9 cellular contexts compared by ENCODE assay signal in the genomic region with DNA sequence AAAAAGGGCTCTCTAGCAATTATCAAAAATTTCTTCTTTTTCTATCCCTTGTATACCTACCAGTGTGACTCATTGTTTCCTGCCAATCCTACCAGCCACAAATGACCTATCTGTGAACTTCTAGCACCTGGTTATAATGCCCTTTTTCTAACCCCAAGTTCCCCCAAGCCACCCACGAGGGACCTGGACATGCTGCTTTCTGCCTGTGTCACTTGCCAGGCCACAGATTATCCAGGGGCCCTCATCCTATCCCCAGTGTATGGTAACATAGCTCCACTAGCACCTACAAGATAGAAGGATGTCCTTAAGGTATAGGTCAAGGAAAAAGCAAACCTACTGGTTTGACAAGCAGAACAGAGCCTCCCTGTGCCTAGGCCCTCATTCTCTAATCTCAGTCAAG. TPM values are rescaled to one million over a fixed set of nuclear protein-coding genes. Genes with fewer than 3 reads are reported as not detected.
A peak's percentile ranks its signal among the peaks of the same experiment; 100 is the strongest.
DNase-seq lines count a peak whose midpoint lies in the region; ATAC-seq, FAIRE-seq and TF ChIP-seq lines count a peak whose summit lies in the region.
"Had no signal": no experiment of that assay in that cellular context is flagged by ENCODE, and none has a peak within 500 bp of the region (broad histone marks: within the 10 kb centered on the region; RNA-seq: fewer than 3 reads in every experiment).

No MANE protein-coding gene starts in this region.

- no peaks in the 10 kb centered on the region for H3K27me3 Mint-ChIP-seq in effector memory CD8-positive, alpha-beta T cell
- no peaks in the 10 kb centered on the region for H3K27me3 Mint-ChIP-seq in Caco-2 (ENCODE audit: insufficient read depth, unreplicated experiment)

- intact Hi-C loops in Caco-2 (cut with micrococcal nuclease; ENCODE audit: unreplicated experiment): no loop called here

- peak; percentile 81 for ATAC-seq in effector memory CD8-positive, alpha-beta T cell (replicated peaks)
- ATAC-seq in GM19328 (IDR thresholded peaks at IDR 0.05; ENCODE audit: unreplicated experiment): no peak

- no peaks in the 10 kb centered on the region for H3K9me3 Mint-ChIP-seq in effector memory CD8-positive, alpha-beta T cell
- no peaks in the 10 kb centered on the region for H3K9me3 Mint-ChIP-seq in Caco-2 (ENCODE audit: unreplicated experiment)

- no peaks in the 10 kb centered on the region for H3K36me3 ChIP-seq in Caco-2 (ENCODE audit: control insufficient read depth, insufficient read depth, low read length)

- DNase-seq in stimulated activated CD4-positive, alpha-beta T cell treated with anti-CD3 and anti-CD28 coated beads, Interleukin-12 subunit alpha, Interleukin-12 subunit beta, amount 100 ng/mL, for 4 hours: peak; percentile 22
- no peak for DNase-seq in stimulated activated CD4-positive, alpha-beta T cell treated with anti-CD3 and anti-CD28 coated beads, Interleukin-2, amount 100 ng/mL, for 48 hours
- DNase-seq in T-helper 1 cell (peak in 4 of 5 donors; percentile 21 to 40 (median 26)), urothelium cell line (ENCODE audit: low spot score) (peak; percentile 60), AG20443 (ENCODE audit: low spot score) (no peak), Caco-2 (no peak)
- peak in 2 of 3 experiments; percentile 35 to 40 for DNase-seq in effector memory CD8-positive, alpha-beta T cell

- CTCF ChIA-PET in Caco-2 (lab: Charles Lee): no interaction called here

- FAIRE-seq in urothelium cell line (lab: Jason Lieb, UNC): no peak
- FAIRE-seq: colon had no signal

- H3K4me1 Mint-ChIP-seq in effector memory CD8-positive, alpha-beta T cell (ENCODE audit: low read depth in 2 of 2): peaks cover 34 to 40% of the 10 kb centered on the region in 2 donors
- H3K4me1 Mint-ChIP-seq in Caco-2 (ENCODE audit: low read depth, unreplicated experiment): peaks cover 15% of the 10 kb centered on the region

- POLR2A ChIA-PET in Caco-2 (lab: Charles Lee): no interaction called here

- H3K27ac Mint-ChIP-seq in effector memory CD8-positive, alpha-beta T cell: peak overlapping the region in 1 of 2 donors; percentile 75
- no peak overlapping the region for H3K27ac Mint-ChIP-seq in Caco-2 (ENCODE audit: unreplicated experiment)

- peaks cover 33% of the 10 kb centered on the region for H3K4me1 ChIP-seq in Caco-2

- peak overlapping the region in 1 of 2 donors; percentile 63 for H3K4me3 Mint-ChIP-seq in effector memory CD8-positive, alpha-beta T cell
- H3K4me3 Mint-ChIP-seq in Caco-2 (ENCODE audit: unreplicated experiment): no peak overlapping the region

- BruUV-seq in Caco-2 (replicated peaks; lab: Mats Ljungman, UMichigan): no TSS peak

- 0 out of 2 replicates have a peak, but pooled peaks cover 5% of the 10 kb centered on the region for H3K9me3 ChIP-seq in Caco-2

- H3K27me3 ChIP-seq in Caco-2 (replicated peaks; ENCODE audit: control insufficient read depth, insufficient read depth, low read length): no peaks in the 10 kb centered on the region

- no peak overlapping the region for H3K4me3 ChIP-seq in Caco-2 (ENCODE audit: low read depth, low read length)

- peaks cover 11% of the 10 kb centered on the region for H3K36me3 Mint-ChIP-seq in effector memory CD8-positive, alpha-beta T cell (ENCODE audit: insufficient read depth)
- H3K36me3 Mint-ChIP-seq in Caco-2 (ENCODE audit: insufficient read depth, unreplicated experiment): no peaks in the 10 kb centered on the region

- TF ChIP-seq CTCF in Caco-2 (IDR thresholded peaks at IDR 0.05; ENCODE audit: insufficient read depth in 1 of 2, low read depth in 1 of 2, low read length in 1 of 2, severe bottlenecking in 1 of 2, unreplicated experiment in 1 of 2): no peak

RNA-seq across cellular contexts. Expression of a gene that starts 26.8 kb away (rescaled TPM):
- total RNA-seq in Caco-2 (2022): 39.7 and 50.8 TPM in 2 replicates

Comparison
In these comparisons a context has a peak if more than half of its experiments do, and no peak if none do; other contexts are left out.
1. DNase-seq: peak in stimulated activated CD4-positive, alpha-beta T cell treated with anti-CD3 and anti-CD28 coated beads, Interleukin-12 subunit alpha, Interleukin-12 subunit beta, amount 100 ng/mL, for 4 hours (single experiment), T-helper 1 cell (4 of 5), effector memory CD8-positive, alpha-beta T cell (2 of 3) and urothelium cell line (single experiment); none in stimulated activated CD4-positive, alpha-beta T cell treated with anti-CD3 and anti-CD28 coated beads, Interleukin-2, amount 100 ng/mL, for 48 hours (0 of 2), AG20443 (single experiment) and Caco-2 (0 of 2).